8 cellular contexts compared by ENCODE assay signal in the genomic region with DNA sequence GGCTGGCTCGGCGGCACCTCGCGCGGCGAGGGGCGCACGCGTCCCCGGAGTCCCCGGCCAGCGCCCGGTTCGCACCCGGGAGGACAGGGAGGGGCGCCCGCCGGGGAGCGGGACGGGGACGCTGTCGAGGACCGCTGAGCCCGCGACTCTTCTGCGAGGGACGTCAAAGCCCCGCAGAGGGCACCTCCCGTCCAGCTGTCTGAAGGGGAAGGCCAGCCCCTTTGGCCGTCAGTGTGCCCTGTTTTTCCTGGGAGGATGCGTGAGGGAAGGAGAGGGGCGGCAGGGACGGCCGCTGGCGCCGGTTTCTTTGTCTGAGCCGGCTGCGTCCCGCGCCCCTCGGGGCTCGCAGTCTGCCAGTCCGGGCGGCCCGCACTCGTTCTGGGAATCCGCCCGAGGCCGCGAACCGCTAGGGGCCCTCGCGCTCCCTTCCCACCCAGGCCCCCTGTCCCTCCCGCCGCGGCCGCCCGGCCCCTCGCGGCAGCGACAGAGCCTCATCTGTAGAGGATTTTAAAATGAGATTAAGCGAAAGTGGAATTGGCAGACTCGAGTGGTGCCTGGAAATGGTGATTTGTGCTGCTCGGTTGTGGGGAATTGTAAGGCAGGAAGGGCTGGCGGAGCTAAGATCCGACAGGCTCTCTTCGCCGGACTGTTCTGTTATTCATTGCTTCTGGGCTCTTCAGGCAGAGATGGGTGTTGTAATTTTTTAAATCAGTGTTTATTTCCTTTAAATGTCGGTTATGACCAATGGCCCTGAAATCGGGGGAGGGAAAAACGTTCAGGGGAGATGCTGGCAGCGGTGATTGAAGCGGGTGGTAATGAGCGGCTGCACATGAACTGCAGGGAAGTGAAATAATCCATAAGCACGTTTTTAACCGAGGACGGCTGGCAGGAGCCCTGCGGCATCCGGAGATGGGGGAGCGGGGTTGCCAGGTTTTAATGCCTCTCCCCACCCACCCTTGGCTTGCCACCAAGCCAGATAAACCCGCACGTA. TPM values are rescaled to one million over a fixed set of nuclear protein-coding genes. Genes with fewer than 3 reads are reported as not detected.
DNase-seq lines count a peak whose midpoint lies in the region; ATAC-seq and TF ChIP-seq lines count a peak whose summit lies in the region.

No MANE protein-coding gene starts in this region.

- TF ChIP-seq POLR2A in lower leg skin (IDR thresholded peaks at IDR 0.05) (no peak), transverse colon (IDR thresholded peaks at IDR 0.05) (no peak)

- H3K27me3 ChIP-seq in heart right ventricle (peaks cover 0 to 87% (median 68%) of the 10 kb centered on the region in 7 donors), transverse colon (peaks cover 65% of the 10 kb centered on the region)

- TF ChIP-seq CTCF in heart right ventricle (IDR thresholded peaks at IDR 0.05) (no peak), lower leg skin (IDR thresholded peaks at IDR 0.05) (no peak), transverse colon (IDR thresholded peaks at IDR 0.05) (no peak)

- DNase-seq in heart right ventricle (no peak), cardiac septum (ENCODE audit: low spot score) (no peak), NCI-H510A treated with DMSO at 0.1 percent for 48 hours (lab: John Stamatoyannopoulos, UW) (peak; percentile 4), cerebellum (ENCODE audit: low spot score) (peak; percentile 72), lower leg skin (ENCODE audit: low spot score in 2 of 2) (no peak), transverse colon (no peak), NOMO-1 treated with DMSO at 0.1 percent for 48 hours (lab: John Stamatoyannopoulos, UW; ENCODE audit: unreplicated experiment) (no peak)

- 1% methylated on average over 79 to 82 of the region's 82 CpGs for WGBS in heart right ventricle, 2 donors
- WGBS in lower leg skin, 2 donors: 1% methylated on average over 43 to 48 of the region's 82 CpGs
- WGBS in transverse colon (ENCODE audit: low coverage in 1 of 2), 2 donors: 0 to 5% methylated on average over 14 to 66 of the region's 82 CpGs

- H3K27ac ChIP-seq in heart right ventricle: no peak overlapping the region
- no peak overlapping the region for H3K27ac ChIP-seq in transverse colon

- H3K9me3 ChIP-seq in heart right ventricle (no peaks in the 10 kb centered on the region), transverse colon (no peaks in the 10 kb centered on the region)

- in situ Hi-C loops in transverse colon (cut with MboI; ENCODE audit: low pct_ligation_motif_present in 1 of 4, low pct_unique_long_range_greater_than_20kb in 1 of 4, low sequenced_read_pairs in 3 of 4): no loop called here

- no peak for TF ChIP-seq EP300 in transverse colon (IDR thresholded peaks at IDR 0.05; ENCODE audit: low read depth)

- intact Hi-C loops in heart right ventricle (cut with DNase I) (no loop called here), cardiac septum (cut with DNase I) (no loop called here), lower leg skin (cut with DNase I; ENCODE audit: low total_unique reads) (no loop called here), transverse colon (cut with DNase I; ENCODE audit: low total_unique reads) (no loop called here)

- H3K4me3 ChIP-seq in heart right ventricle: peak overlapping the region in 9 of 10 donors; percentile 16 to 50 (median 48)
- peak overlapping the region; percentile 33 for H3K4me3 ChIP-seq in lower leg skin (ENCODE audit: low read depth, poor library complexity, severe bottlenecking)
- peak overlapping the region; percentile 3 to 46 (median 26) for H3K4me3 ChIP-seq in transverse colon

- H3K36me3 ChIP-seq in heart right ventricle (no peaks in the 10 kb centered on the region), transverse colon (no peaks in the 10 kb centered on the region)

- H3K4me1 ChIP-seq in heart right ventricle (peaks cover 0 to 15% (median 6%) of the 10 kb centered on the region in 9 donors), transverse colon (peaks cover 0 to 13% (median 11%) of the 10 kb centered on the region in 4 donors)

- peak in 1 of 8 donors; percentile 23 for ATAC-seq in heart right ventricle
- ATAC-seq in GM18502 (IDR thresholded peaks at IDR 0.05; ENCODE audit: poor library complexity, unreplicated experiment): no peak

RNA-seq across cellular contexts. Expression of gene RELN, which starts 0.6 kb away (rescaled TPM):
- total RNA-seq in heart right ventricle (1 to 10 TPM in 3 of 10 donors, under 1 TPM in 7; 0.22 to 1.9 (median 0.77) TPM), cardiac septum (0.57 TPM), cerebellum (390 TPM), lower leg skin (1 to 10 TPM; 1.0 to 3.5 (median 1.3) TPM), transverse colon (1 to 10 TPM in 2 of 4 donors, under 1 TPM in 1, not detected in 1; 1.00 to 2.7 (median 1.5) TPM)
- polyA plus RNA-seq in heart right ventricle: 1 to 10 TPM in 1 of 2 donors, under 1 TPM in 1; 0.95 to 1.0 TPM

Comparison
In these comparisons a context has a peak if more than half of its experiments do, and no peak if none do; other contexts are left out.
1. DNase-seq: peak in NCI-H510A treated with DMSO at 0.1 percent for 48 hours (single experiment) and cerebellum (single experiment); none in heart right ventricle (0 of 2), cardiac septum (single experiment), lower leg skin (0 of 2), transverse colon (single experiment) and NOMO-1 treated with DMSO at 0.1 percent for 48 hours (single experiment).
2. RNA of gene RELN, which starts 0.6 kb away (total RNA-seq): 390 TPM in cerebellum (single experiment); 1.00 to 2.7 TPM in transverse colon, 1.0 to 3.5 TPM in lower leg skin, 0.22 to 1.9 TPM in heart right ventricle and 0.57 TPM in cardiac septum (single experiment); every median in the first group is over 10 times any median in the second.
3. Peak in every context shown above with its lines, with median percentiles within 50 percentile points of each other: H3K4me3 ChIP-seq.